In the genomic region with DNA sequence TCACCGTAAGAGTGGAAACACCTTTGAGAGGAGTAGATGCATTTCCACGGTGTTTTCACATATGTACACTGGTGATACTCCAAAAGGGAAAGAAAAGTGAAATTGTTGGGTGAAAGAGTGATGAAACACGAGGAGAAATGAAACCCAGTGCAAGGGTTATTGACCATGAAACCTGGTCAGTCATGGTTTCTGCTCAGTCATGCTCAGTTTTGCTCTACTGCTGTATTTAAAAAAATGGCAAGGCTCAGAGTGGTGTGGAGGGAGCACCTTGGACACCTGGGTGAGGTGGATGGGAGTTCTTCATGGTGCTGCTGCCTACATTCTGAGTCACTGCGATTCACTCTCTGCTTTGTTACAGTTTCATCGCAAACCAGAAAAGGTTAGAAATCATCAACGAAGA, we compare ENCODE assay signal across 14 cellular contexts. TPM values are rescaled to one million over a fixed set of nuclear protein-coding genes. Genes with fewer than 3 reads are reported as not detected.
A peak's percentile ranks its signal among the peaks of the same experiment; 100 is the strongest.
DNase-seq lines count a peak whose midpoint lies in the region; ATAC-seq and TF ChIP-seq lines count a peak whose summit lies in the region.
"Had no signal": no experiment of that assay in that cellular context is flagged by ENCODE, and none has a peak within 500 bp of the region (broad histone marks: within the 10 kb centered on the region; RNA-seq: fewer than 3 reads in every experiment).

No MANE protein-coding gene starts in this region.

- no peak overlapping the region for H3K4me3 ChIP-seq in prostate gland
- H3K4me3 ChIP-seq: suprapubic skin had no signal

- H3K4me1 Mint-ChIP-seq in brain, result peaks cover 80% of the 10 kb centered on the region
- H3K4me1 Mint-ChIP-seq: B cell had no signal

- H3K36me3 ChIP-seq in prostate gland, result no peaks in the 10 kb centered on the region
- H3K36me3 ChIP-seq: suprapubic skin had no signal

- intact Hi-C loops in prostate gland (cut with DNase I), result no loop called here
- intact Hi-C loops in cardiac septum (cut with DNase I), result no loop called here

- no peaks in the 10 kb centered on the region for H3K9me3 ChIP-seq in prostate gland
- H3K9me3 ChIP-seq: suprapubic skin had no signal

- ATAC-seq in GM18505 (IDR thresholded peaks at IDR 0.05; ENCODE audit: unreplicated experiment) (peak; percentile 73), GM21367 (IDR thresholded peaks at IDR 0.05; ENCODE audit: unreplicated experiment) (peak; percentile 76), HG03045 (IDR thresholded peaks at IDR 0.05; ENCODE audit: unreplicated experiment) (peak; percentile 90)

- H3K4me1 ChIP-seq in prostate gland (replicated peaks), result no peaks in the 10 kb centered on the region
- H3K4me1 ChIP-seq: suprapubic skin had no signal

- H3K36me3 Mint-ChIP-seq in brain, result peaks cover 31% of the 10 kb centered on the region

- WGBS in prostate gland, result 93% methylated on average over 6 of the region's 6 CpGs

- DNase-seq in NCI-H2196 (lab: John Stamatoyannopoulos, UW; ENCODE audit: unreplicated experiment) (no peak), activated gamma-delta T cell (lab: John Stamatoyannopoulos, UW) (no peak), prostate gland (ENCODE audit: low spot score) (no peak), cardiac septum (ENCODE audit: low spot score) (no peak)
- DNase-seq: activated T-cell treated with anti-CD3 and anti-CD28 coated beads, Interleukin-2, amount 50 U/mL, for 48 hours; glutamatergic neuron; NCI-H748 treated with DMSO at 0.1 percent for 48 hours had no signal

- H3K27me3 ChIP-seq in prostate gland (replicated peaks; ENCODE audit: insufficient read depth), result no peaks in the 10 kb centered on the region
- H3K27me3 ChIP-seq: suprapubic skin had no signal

- no peak overlapping the region for H3K27ac ChIP-seq in prostate gland
- H3K27ac ChIP-seq: KMS-11, suprapubic skin had no signal

- H3K9me3 Mint-ChIP-seq in brain, result peaks cover 0 to 2% (median 0%) of the 10 kb centered on the region in 5 experiments

- TF ChIP-seq POLR2A in GM18505 (IDR thresholded peaks at IDR 0.05; ENCODE audit: borderline replicate concordance, extremely low read depth, insufficient read depth, insufficient read length) (peak; percentile 27), prostate gland (IDR thresholded peaks at IDR 0.05) (no peak)

- H3K4me3 Mint-ChIP-seq in brain, result peak overlapping the region in 1 of 5 experiments; percentile 0
- H3K4me3 Mint-ChIP-seq: B cell had no signal

- TF ChIP-seq CTCF in brain (conservative IDR thresholded peaks at IDR 0.05) (no peak), prostate gland (IDR thresholded peaks at IDR 0.05) (no peak)

- H3K27ac Mint-ChIP-seq in brain, result peak overlapping the region in 3 of 5 experiments; percentile 68 to 88 (median 79)
- H3K27ac Mint-ChIP-seq: B cell had no signal

- no peaks in the 10 kb centered on the region for H3K27me3 Mint-ChIP-seq in brain

RNA-seq across cellular contexts. Expression of gene NTRK2, which starts 32.3 kb away (rescaled TPM):
- 58.8 TPM for polyA plus RNA-seq in brain (ENCODE audit: insufficient read depth, low read depth, low replicate concordance)
- total RNA-seq in prostate gland (10 to 100 TPM in 1 of 2 donors, 1 to 10 TPM in 1; 2.3 to 11.1 TPM), cardiac septum (3.7 TPM)
